ENCODE assay signal across 19 cellular contexts in genomic region chr10:21473135-21473534, GRCh38. TPM values are rescaled to one million over a fixed set of nuclear protein-coding genes. Genes with fewer than 3 reads are reported as not detected.
DNase-seq lines count a peak whose midpoint lies in the region; ATAC-seq, FAIRE-seq and TF ChIP-seq lines count a peak whose summit lies in the region.
"Had no signal": no experiment of that assay in that cellular context is flagged by ENCODE, and none has a peak within 500 bp of the region (broad histone marks: within the 10 kb centered on the region; RNA-seq: fewer than 3 reads in every experiment).

No MANE protein-coding gene starts in this region.

- CTCF ChIA-PET in HepG2 (lab: Yijun Ruan, JAX; ENCODE audit: low intra/inter-chr PET ratio, low total read pairs): no interaction called here

- H3K4me3 ChIP-seq in HepG2 (replicated peaks in 1 of 3; ENCODE audit: insufficient read depth in 1 of 3, low read depth in 2 of 3, low read length in 3 of 3) (no peak overlapping the region), right lobe of liver (no peak overlapping the region), neuron (ENCODE audit: low read length) (no peak overlapping the region)
- H3K4me3 ChIP-seq: GM23248 had no signal

- DNase-seq in HepG2 (ENCODE audit: low spot score): no peak
- no peak for DNase-seq in right lobe of liver
- DNase-seq in iPS DF 19.7 (ENCODE audit: low read depth, low spot score): peak; percentile 90
- no peak for DNase-seq in foreskin melanocyte
- DNase-seq in NCI-H1105 (lab: John Stamatoyannopoulos, UW): no peak
- DNase-seq: CD4-positive, CD25-positive, alpha-beta regulatory T cell; DMS53; GM23248; HFFc6; NCI-H1417; NCI-H2029; NCI-H2171; NCI-H446; OCI-M1; RPMI8226 had no signal

- H3K79me2 ChIP-seq in HepG2 (ENCODE audit: insufficient read depth, low read length): no peaks in the 10 kb centered on the region

- TF ChIP-seq CTCF in HepG2 (CRISPR knock-in tag; IDR thresholded peaks at IDR 0.05) (no peak), right lobe of liver (IDR thresholded peaks at IDR 0.05) (no peak)

- H3K4me1 ChIP-seq in HepG2 (ENCODE audit: insufficient read depth, low read length) (peaks cover 17% of the 10 kb centered on the region; the same call in 1 of the 2 replicates), right lobe of liver (no peaks in the 10 kb centered on the region), neuron (ENCODE audit: insufficient read depth, low read length) (no peaks in the 10 kb centered on the region)

- no peak for TF ChIP-seq RAD21 in HepG2 (CRISPR knock-in tag; IDR thresholded peaks at IDR 0.05)

- peak; percentile 60 for ATAC-seq in HepG2
- no peak for ATAC-seq in right lobe of liver
- no peak for ATAC-seq in HG02870 (IDR thresholded peaks at IDR 0.05; ENCODE audit: unreplicated experiment)
- no peak for ATAC-seq in GM19023 (IDR thresholded peaks at IDR 0.05; ENCODE audit: unreplicated experiment)

- no peak for TF ChIP-seq POLR2A in HepG2 (IDR thresholded peaks at IDR 0.05; ENCODE audit: insufficient read depth in 1 of 2, low read depth in 2 of 2, low read length in 2 of 2)
- no peak for TF ChIP-seq POLR2A in right lobe of liver (IDR thresholded peaks at IDR 0.05)

- POLR2A ChIA-PET in HepG2 (lab: Yijun Ruan, JAX): no interaction called here

- no peaks in the 10 kb centered on the region for H3K9me3 ChIP-seq in HepG2 (ENCODE audit: low read length)
- no peaks in the 10 kb centered on the region for H3K9me3 ChIP-seq in right lobe of liver
- no peaks in the 10 kb centered on the region for H3K9me3 ChIP-seq in neuron (ENCODE audit: low read length)

- intact Hi-C loops in HepG2 (cut with micrococcal nuclease; ENCODE audit: unreplicated experiment): no loop called here
- intact Hi-C loops in right lobe of liver (cut with DNase I): no loop called here

- H3K27ac ChIP-seq in HepG2 (ENCODE audit: extremely low read length, insufficient read depth, low read length) (no peak overlapping the region), right lobe of liver (no peak overlapping the region)
- H3K27ac ChIP-seq: 22Rv1, GM23248 had no signal

- WGBS in HepG2 (ENCODE audit: low lambda C conversion rate): 5% methylated on average over 4 of the region's 4 CpGs
- 33% methylated on average over 4 of the region's 4 CpGs for WGBS in right lobe of liver (ENCODE audit: insufficient coverage, low coverage, low lambda C conversion rate, missing lambda C conversion rate)

- no peak overlapping the region for H3K9ac ChIP-seq in HepG2 (ENCODE audit: insufficient read depth, low read depth, low read length)
- H3K9ac ChIP-seq: GM23248 had no signal

- no peak for FAIRE-seq in HepG2 (lab: Jason Lieb, UNC)

- H3K36me3 ChIP-seq in HepG2 (replicated peaks in 1 of 2; ENCODE audit: control insufficient read depth in 1 of 2, insufficient read depth in 2 of 2, low read length in 2 of 2): no peaks in the 10 kb centered on the region
- H3K36me3 ChIP-seq in right lobe of liver: no peaks in the 10 kb centered on the region
- no peaks in the 10 kb centered on the region for H3K36me3 ChIP-seq in neuron (ENCODE audit: insufficient read depth, low read length)

- H3K27me3 ChIP-seq in HepG2 (ENCODE audit: control insufficient read depth in 1 of 2, insufficient read depth in 2 of 2, low read length in 2 of 2) (no peaks in the 10 kb centered on the region), right lobe of liver (no peaks in the 10 kb centered on the region), neuron (ENCODE audit: insufficient read depth, low read length) (no peaks in the 10 kb centered on the region)

- no peaks in the 10 kb centered on the region for H4K20me1 ChIP-seq in HepG2 (ENCODE audit: insufficient read depth, low read length)

- H3K4me2 ChIP-seq in HepG2 (ENCODE audit: low read depth, low read length): no peak overlapping the region

- no peak for TF ChIP-seq EP300 in HepG2 (IDR thresholded peaks at IDR 0.05; ENCODE audit: low read depth in 2 of 2, low read length in 2 of 2)
- no peak for TF ChIP-seq EP300 in HepG2 (CRISPR knock-in tag; IDR thresholded peaks at IDR 0.05; ENCODE audit: borderline replicate concordance)

- H2AFZ ChIP-seq in HepG2 (ENCODE audit: low read length): no peak overlapping the region
- H2AFZ ChIP-seq in neuron (ENCODE audit: low read depth, low read length): peak overlapping the region; percentile 21
- H2AFZ ChIP-seq: GM23248 had no signal

- no TSS peak for BruUV-seq in HepG2 (replicated peaks; lab: Mats Ljungman, UMichigan)

- in situ Hi-C loops in HepG2 (cut with HindIII; ENCODE audit: extremely low pct_ligation_motif_present, low pct_unique_long_range_greater_than_20kb): no loop called here

TF ChIP-seq in HepG2, 621 proteins besides CTCF, POLR2A, EP300 and RAD21:
- TF ChIP-seq POLR2G (IDR thresholded peaks at IDR 0.05; ENCODE audit: low read depth, low read length) (no peak), THRA (CRISPR knock-in tag; IDR thresholded peaks at IDR 0.05; ENCODE audit: borderline replicate concordance) (no peak), NR2F1 (CRISPR knock-in tag; IDR thresholded peaks at IDR 0.05) (no peak), PCBP2 (optimal IDR thresholded peaks at IDR 0.05; ENCODE audit: low read depth, low read length, poor library complexity, severe bottlenecking) (no peak), RARA (CRISPR knock-in tag; IDR thresholded peaks at IDR 0.05) (peak; percentile 38; the same call in 1 of the 2 replicates), ZNF441 (CRISPR knock-in tag; IDR thresholded peaks at IDR 0.05; ENCODE audit: borderline replicate concordance) (no peak), GMEB2 (CRISPR knock-in tag; IDR thresholded peaks at IDR 0.05; ENCODE audit: low read depth) (no peak), TEAD2 (CRISPR knock-in tag; IDR thresholded peaks at IDR 0.05) (no peak), BCL6 (CRISPR knock-in tag; IDR thresholded peaks at IDR 0.05) (peak; percentile 93), TFDP1 (CRISPR knock-in tag; IDR thresholded peaks at IDR 0.05; ENCODE audit: borderline replicate concordance) (no peak)

RNA-seq across cellular contexts. Expression of gene SKIDA1, which starts 52.3 kb away (rescaled TPM):
- total RNA-seq in HepG2 (2016; rRNA removed; fragmentation: Illumina TruSeq; extraction: Trizol) (1.4 and 1.5 TPM in 2 replicates), right lobe of liver (1 to 10 TPM in 5 of 6 experiments, under 1 TPM in 1; 0.31 to 3.9 (median 2.1) TPM)
- total RNA-seq in HepG2 (2016; cell fraction: cytosol; rRNA removed; fragmentation: Illumina TruSeq; extraction: Trizol; ENCODE audit: low read depth): 0.35 and 0.40 TPM in 2 replicates
- 1.1 and 1.2 TPM in 2 replicates for total RNA-seq in HepG2 (2016; cell fraction: insoluble cytoplasmic fraction; rRNA removed; fragmentation: Illumina TruSeq; extraction: Trizol)
- 1.1 TPM in 2 replicates for total RNA-seq in HepG2 (2016; cell fraction: membrane; rRNA removed; fragmentation: Illumina TruSeq; extraction: Trizol)
- total RNA-seq in HepG2 (2016; cell fraction: nucleus; rRNA removed; fragmentation: Illumina TruSeq; extraction: Trizol): 1.4 TPM in 2 replicates
- 0.29 and 0.73 TPM in 2 replicates for polyA plus RNA-seq in HepG2 (2011; rRNA removed)
- polyA plus RNA-seq in HepG2 (2011; cell fraction: cytosol; rRNA removed): 0.17 and 0.19 TPM in 2 replicates
- 0.45 and 0.59 TPM in 2 replicates for polyA plus RNA-seq in HepG2 (2011; cell fraction: nucleus; rRNA removed)
- 0.24 and 0.85 TPM in 2 replicates for polyA plus RNA-seq in HepG2 (2012)
- polyA plus RNA-seq in HepG2 (2016; cell fraction: cytosol; fragmentation: Illumina TruSeq; extraction: Trizol; ENCODE audit: low read depth): 0.11 and 0.58 TPM in 2 replicates
- 0.67 and 0.78 TPM in 2 replicates for polyA plus RNA-seq in HepG2 (2016; cell fraction: insoluble cytoplasmic fraction; fragmentation: Illumina TruSeq; extraction: Trizol; ENCODE audit: low read depth)
- polyA plus RNA-seq in HepG2 (2016; cell fraction: membrane; fragmentation: Illumina TruSeq; extraction: Trizol; ENCODE audit: low read depth): 0.33 and 0.58 TPM in 2 replicates
- polyA plus RNA-seq in HepG2 (2016; cell fraction: nucleus; fragmentation: Illumina TruSeq; extraction: Trizol; ENCODE audit: insufficient read depth, low read depth): 2.7 and 2.8 TPM in 2 replicates
- polyA minus RNA-seq in HepG2 (2011; rRNA and poly(A)+ RNA removed; ENCODE audit: low replicate concordance): 0.12 and 0.28 TPM in 2 replicates
- 0.49 and 0.88 TPM in 2 replicates for polyA minus RNA-seq in HepG2 (2011; cell fraction: cytosol; rRNA and poly(A)+ RNA removed)
- 0.50 and 0.52 TPM in 2 replicates for polyA minus RNA-seq in HepG2 (2011; cell fraction: nucleus; rRNA and poly(A)+ RNA removed)
- total RNA-seq: GM23248 had no signal
- polyA plus RNA-seq: CD4-positive, CD25-positive, alpha-beta regulatory T cell had no signal
